ENCODE assay signal across 24 cellular contexts in the genomic region with DNA sequence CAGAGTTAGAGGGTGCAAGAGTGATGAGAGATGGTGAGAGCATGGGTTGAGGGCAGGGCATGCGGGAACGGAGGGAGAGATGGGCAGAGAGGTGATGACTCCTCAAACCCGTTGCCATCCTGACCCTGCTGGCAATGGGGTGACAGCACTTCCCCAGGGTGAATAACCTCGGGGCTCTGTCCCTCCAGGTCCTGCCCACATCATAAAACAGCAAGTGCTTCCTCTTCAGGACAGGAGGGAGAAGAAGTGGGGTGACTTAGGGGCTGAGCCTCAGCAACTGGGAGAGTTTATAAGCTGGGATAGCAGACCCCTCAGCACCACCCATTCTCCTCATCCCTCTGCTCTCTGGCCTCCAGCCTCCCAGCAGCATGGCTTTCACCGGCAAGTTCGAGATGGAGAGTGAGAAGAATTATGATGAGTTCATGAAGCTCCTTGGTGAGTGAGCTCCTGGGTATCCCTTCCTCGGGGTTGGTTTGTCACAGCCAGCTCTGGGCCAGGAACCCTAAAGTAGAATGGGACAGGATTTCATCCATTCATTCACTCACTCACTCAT. TPM values are rescaled to one million over a fixed set of nuclear protein-coding genes. Genes with fewer than 3 reads are reported as not detected.
"Had no signal": no experiment of that assay in that cellular context is flagged by ENCODE, and none has a peak within 500 bp of the region (broad histone marks: within the 10 kb centered on the region; RNA-seq: fewer than 3 reads in every experiment).

A gene with protein sequence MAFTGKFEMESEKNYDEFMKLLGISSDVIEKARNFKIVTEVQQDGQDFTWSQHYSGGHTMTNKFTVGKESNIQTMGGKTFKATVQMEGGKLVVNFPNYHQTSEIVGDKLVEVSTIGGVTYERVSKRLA (plus strand): TSS at position 317 of the 553 bp plus-strand sequence. CDS start 52 bp downstream, at position 369.

- H3K9me3 ChIP-seq: adrenal gland, breast epithelium had no signal

- DNase-seq: activated CD4-positive, alpha-beta T cell treated with anti-CD3 and anti-CD28 coated beads for 48 hours; activated CD4-positive, alpha-beta T cell treated with anti-CD3 and anti-CD28 coated beads, Interleukin-2, amount 50 U/mL, for 4 hours; activated CD4-positive, CD25-positive, alpha-beta regulatory T cell treated with anti-CD3 and anti-CD28 coated beads, Interleukin-2, amount 50 U/mL, for 72 hours; activated CD8-positive, alpha-beta memory T cell treated with anti-CD3 and anti-CD28 coated beads, Interleukin-2, amount 50 U/mL, for 48 hours; activated CD8-positive, alpha-beta T cell treated with anti-CD3 and anti-CD28 coated beads, Interleukin-2, amount 10 ng/mL, durations not matched to agents 7 days and 5 days; activated naive CD4-positive, alpha-beta T cell treated with anti-CD3 and anti-CD28 coated beads, Interleukin-2, amount 50 U/mL, for 16 hours; activated naive CD8-positive, alpha-beta T cell treated with anti-CD3 and anti-CD28 coated beads, Interleukin-2, amount 10 ng/mL, durations not matched to agents 7 days and 5 days; activated T-cell treated with anti-CD3 and anti-CD28 coated beads, Interleukin-2, amount 50 U/mL, for 1 hour; adrenal gland; anterior cingulate cortex; caudate nucleus; MG63; MV-4-11; NCI-H1105; NCI-H1436; NCI-H1694 treated with DMSO at 0.1 percent for 48 hours; NCI-H2081; NCI-H446; NCI-H524; SIG-M5; T-helper 1 cell had no signal

- H3K36me3 Mint-ChIP-seq: activated naive CD8-positive, alpha-beta T cell treated with anti-CD3 and anti-CD28 coated beads, Interleukin-2, amount 10 ng/mL, durations not matched to agents 7 days and 5 days had no signal

- H3K27ac Mint-ChIP-seq: activated CD8-positive, alpha-beta T cell treated with anti-CD3 and anti-CD28 coated beads, Interleukin-2, amount 10 ng/mL, durations not matched to agents 7 days and 5 days; activated naive CD8-positive, alpha-beta T cell treated with anti-CD3 and anti-CD28 coated beads, Interleukin-2, amount 10 ng/mL, durations not matched to agents 7 days and 5 days; WTC11 had no signal

- H3K4me3 Mint-ChIP-seq: activated CD8-positive, alpha-beta T cell treated with anti-CD3 and anti-CD28 coated beads, Interleukin-2, amount 10 ng/mL, durations not matched to agents 7 days and 5 days; activated naive CD8-positive, alpha-beta T cell treated with anti-CD3 and anti-CD28 coated beads, Interleukin-2, amount 10 ng/mL, durations not matched to agents 7 days and 5 days; WTC11 had no signal

- H3K36me3 ChIP-seq: adrenal gland, breast epithelium, MG63 had no signal

- H3K4me1 Mint-ChIP-seq: activated naive CD8-positive, alpha-beta T cell treated with anti-CD3 and anti-CD28 coated beads, Interleukin-2, amount 10 ng/mL, durations not matched to agents 7 days and 5 days had no signal

- H3K9me3 Mint-ChIP-seq: activated naive CD8-positive, alpha-beta T cell treated with anti-CD3 and anti-CD28 coated beads, Interleukin-2, amount 10 ng/mL, durations not matched to agents 7 days and 5 days had no signal

- H3K27me3 ChIP-seq: adrenal gland, breast epithelium, MG63 had no signal

- ATAC-seq: activated CD8-positive, alpha-beta T cell treated with anti-CD3 and anti-CD28 coated beads, Interleukin-2, amount 10 ng/mL, durations not matched to agents 7 days and 5 days; WTC11 had no signal

- H3K4me3 ChIP-seq: adrenal gland, breast epithelium, MG63 had no signal

- H3K4me1 ChIP-seq: breast epithelium had no signal

RNA-seq across cellular contexts. Expression of the gene that starts here (rescaled TPM):
- total RNA-seq: activated CD8-positive, alpha-beta T cell treated with anti-CD3 and anti-CD28 coated beads, Interleukin-2, amount 10 ng/mL, durations not matched to agents 7 days and 5 days; activated naive CD8-positive, alpha-beta T cell treated with anti-CD3 and anti-CD28 coated beads, Interleukin-2, amount 10 ng/mL, durations not matched to agents 7 days and 5 days; breast epithelium; T-helper 2 cell treated with Interferon-gamma antibody and Interleukin-4, amounts not matched to agents 100 ng/mL and 5 ng/mL, for 36 hours had no signal
